In genomic region chr2:110848519-110848918, GRCh38 we compare ENCODE assay signal across 23 cellular contexts.
"Had no signal": no experiment of that assay in that cellular context is flagged by ENCODE, and none has a peak within 500 bp of the region (broad histone marks: within the 10 kb centered on the region; RNA-seq: fewer than 3 reads in every experiment).

No MANE protein-coding gene starts in this region.

- H3K4me3 ChIP-seq: adrenal gland, breast epithelium, colonic mucosa, dorsolateral prefrontal cortex, left lung, lung, pancreas, psoas muscle, right atrium auricular region, transverse colon had no signal

- H3K27ac Mint-ChIP-seq: nephron; T-helper 1 cell treated with Interleukin-12 subunit alpha and Interleukin-12 subunit beta and Interleukin-4 antibody, amounts not matched to agents 30 μg/mL and 1 μg/mL, for 36 hours had no signal

- H3K9me3 Mint-ChIP-seq: effector memory CD8-positive, alpha-beta T cell; nephron; T-helper 1 cell treated with Interleukin-12 subunit alpha and Interleukin-12 subunit beta and Interleukin-4 antibody, amounts not matched to agents 30 μg/mL and 1 μg/mL, for 36 hours had no signal

- ATAC-seq: effector memory CD8-positive, alpha-beta T cell; esophagus mucosa; left lung; pancreas; psoas muscle had no signal

- DNase-seq: activated CD4-positive, alpha-beta T cell treated with anti-CD3 and anti-CD28 coated beads for 1 hour; activated CD4-positive, alpha-beta T cell treated with anti-CD3 and anti-CD28 coated beads, Interleukin-2, amount 50 U/mL, for 4 hours; activated CD8-positive, alpha-beta memory T cell treated with anti-CD3 and anti-CD28 coated beads for 24 hours; activated gamma-delta T cell; activated naive CD4-positive, alpha-beta T cell treated with anti-CD3 and anti-CD28 coated beads, Interleukin-2, amount 50 U/mL, for 16 hours; activated T-cell treated with anti-CD3 and anti-CD28 coated beads, Interleukin-2, amount 50 U/mL, for 48 hours; adrenal gland; colonic mucosa; dorsolateral prefrontal cortex; effector memory CD8-positive, alpha-beta T cell; hippocampal formation; kidney glomerular epithelial cell; left lung; pancreas; psoas muscle; stimulated activated CD4-positive, alpha-beta T cell treated with anti-CD3 and anti-CD28 coated beads, Interleukin-4, amount 100 ng/mL, for 24 hours; transverse colon had no signal

- H3K27me3 Mint-ChIP-seq: effector memory CD8-positive, alpha-beta T cell had no signal

- H3K4me3 Mint-ChIP-seq: nephron; T-helper 1 cell treated with Interleukin-12 subunit alpha and Interleukin-12 subunit beta and Interleukin-4 antibody, amounts not matched to agents 30 μg/mL and 1 μg/mL, for 36 hours had no signal
